Comparison of ENCODE assay signal across 10 cellular contexts in genomic region chr2:17821535-17822451, GRCh38. TPM values are rescaled to one million over a fixed set of nuclear protein-coding genes. Genes with fewer than 3 reads are reported as not detected.
DNase-seq lines count a peak whose midpoint lies in the region; ATAC-seq and TF ChIP-seq lines count a peak whose summit lies in the region.
"Had no signal": no experiment of that assay in that cellular context is flagged by ENCODE, and none has a peak within 500 bp of the region (broad histone marks: within the 10 kb centered on the region; RNA-seq: fewer than 3 reads in every experiment).

No MANE protein-coding gene starts in this region.

- H3K9me3 Mint-ChIP-seq in chondrocyte (ENCODE audit: low read depth): no peaks in the 10 kb centered on the region

- H3K27me3 ChIP-seq in left ventricle myocardium inferior (ENCODE audit: low read depth) (no peaks in the 10 kb centered on the region), tibial artery (no peaks in the 10 kb centered on the region)

- H3K4me3 Mint-ChIP-seq in chondrocyte (ENCODE audit: unreplicated experiment): no peak overlapping the region

- peaks cover 3% of the 10 kb centered on the region for H3K4me1 Mint-ChIP-seq in chondrocyte (ENCODE audit: low read depth)

- peak overlapping the region; percentile 88 for H3K27ac ChIP-seq in left ventricle myocardium inferior (replicated peaks)
- H3K27ac ChIP-seq in tibial artery: no peak overlapping the region

- intact Hi-C loops in left ventricle myocardium inferior (cut with micrococcal nuclease): no loop called here
- intact Hi-C loops in tibial artery (cut with DNase I; ENCODE audit: low total_unique reads): no loop called here

- no peaks in the 10 kb centered on the region for H3K36me3 ChIP-seq in left ventricle myocardium inferior
- H3K36me3 ChIP-seq in tibial artery: no peaks in the 10 kb centered on the region

- peaks cover 4% of the 10 kb centered on the region for H3K36me3 Mint-ChIP-seq in chondrocyte (ENCODE audit: low read depth)

- DNase-seq in CD1c-positive myeloid dendritic cell (ENCODE audit: extremely low spot score) (peak; percentile 54), left ventricle myocardium inferior (no peak), tibial artery (no peak), midbrain (lab: John Stamatoyannopoulos, UW) (no peak), chondrocyte (ENCODE audit: low spot score) (no peak)
- DNase-seq: anterior cingulate cortex had no signal

- no peak for TF ChIP-seq CTCF in left ventricle myocardium inferior (IDR thresholded peaks at IDR 0.05; ENCODE audit: borderline replicate concordance)
- no peak for TF ChIP-seq CTCF in tibial artery (IDR thresholded peaks at IDR 0.05)
- TF ChIP-seq CTCF in chondrocyte (IDR thresholded peaks at IDR 0.05): no peak

- ATAC-seq in GM19452 (IDR thresholded peaks at IDR 0.05; ENCODE audit: unreplicated experiment) (peak; percentile 50), HG03354 (IDR thresholded peaks at IDR 0.05; ENCODE audit: poor library complexity, severe bottlenecking, unreplicated experiment) (peak; percentile 53), HG03521 (IDR thresholded peaks at IDR 0.05; ENCODE audit: unreplicated experiment) (no peak)

- H3K9me3 ChIP-seq in left ventricle myocardium inferior (replicated peaks): no peaks in the 10 kb centered on the region
- no peaks in the 10 kb centered on the region for H3K9me3 ChIP-seq in tibial artery

- no peak overlapping the region for H3K4me3 ChIP-seq in left ventricle myocardium inferior
- no peak overlapping the region for H3K4me3 ChIP-seq in tibial artery

- no peak overlapping the region for H3K27ac Mint-ChIP-seq in chondrocyte (ENCODE audit: unreplicated experiment)

- H3K27me3 Mint-ChIP-seq in chondrocyte (ENCODE audit: low read depth): peaks cover 17% of the 10 kb centered on the region

- H3K4me1 ChIP-seq in left ventricle myocardium inferior (peaks cover 37% of the 10 kb centered on the region), tibial artery (peaks cover 0 to 19% (median 12%) of the 10 kb centered on the region in 4 donors)

RNA-seq across cellular contexts. Expression of gene MSGN1, which starts 5.5 kb away (rescaled TPM):
- not detected for total RNA-seq in left ventricle myocardium inferior
- total RNA-seq in chondrocyte: not detected in 3 replicates
- total RNA-seq: RPMI7951 had no signal

RNA-seq across cellular contexts. Expression of gene KCNS3, which starts 56.7 kb away (rescaled TPM):
- 4.0 TPM for total RNA-seq in left ventricle myocardium inferior
- 0.37 to 0.41 TPM in 2 of 3 replicates, not detected in the other for total RNA-seq in chondrocyte
